In genomic region chr22:31160328-31160978, GRCh38 we compare ENCODE assay signal across 8 cellular contexts. TPM values are rescaled to one million over a fixed set of nuclear protein-coding genes. Genes with fewer than 3 reads are reported as not detected.
DNase-seq lines count a peak whose midpoint lies in the region; ATAC-seq and TF ChIP-seq lines count a peak whose summit lies in the region.

No MANE protein-coding gene starts in this region.

- H2AFZ ChIP-seq in ACC112 (ENCODE audit: low read length, unreplicated experiment) (peak overlapping the region; percentile 81), MM.1S (ENCODE audit: low read length) (peak overlapping the region; percentile 75)

- no peaks in the 10 kb centered on the region for H3K9me3 Mint-ChIP-seq in stimulated activated naive B cell treated with anti-CD40 and anti-IgM and Interleukin-4, amounts not matched to agents 10 μg/mL and 1 μg/mL and 100 μg/mL, for 72 hours

- H3K27ac Mint-ChIP-seq in stimulated activated naive B cell treated with anti-CD40 and anti-IgM and Interleukin-4, amounts not matched to agents 10 μg/mL and 1 μg/mL and 100 μg/mL, for 72 hours: peak overlapping the region; percentile 93

- H3K36me3 ChIP-seq in ACC112 (ENCODE audit: insufficient read depth, low read length) (no peaks in the 10 kb centered on the region), MM.1S (replicated peaks; ENCODE audit: insufficient read depth, low read length) (no peaks in the 10 kb centered on the region), body of pancreas (replicated peaks in 1 of 2; ENCODE audit: insufficient read depth in 1 of 2, low read depth in 2 of 2) (no peaks in the 10 kb centered on the region)

- peak overlapping the region; percentile 65 for H3K9ac ChIP-seq in MM.1S (ENCODE audit: low read length)

- intact Hi-C loops in body of pancreas (cut with DNase I): no loop called here

- H3K4me3 Mint-ChIP-seq in stimulated activated naive B cell treated with anti-CD40 and anti-IgM and Interleukin-4, amounts not matched to agents 10 μg/mL and 1 μg/mL and 100 μg/mL, for 72 hours: peak overlapping the region; percentile 94 to 97

- H3K27ac ChIP-seq in ACC112 (ENCODE audit: low read depth, low read length) (peak overlapping the region; percentile 45; the same call in 1 of the 2 replicates), MM.1S (ENCODE audit: low read length) (peak overlapping the region; percentile 6; the same call in 1 of the 2 replicates), body of pancreas (peak overlapping the region; percentile 72 to 85 (median 78)), layer of hippocampus (ENCODE audit: low read depth, low read length) (peak overlapping the region; percentile 82)

- no peaks in the 10 kb centered on the region for H3K9me2 ChIP-seq in MM.1S (replicated peaks; ENCODE audit: insufficient read depth, low read length)

- H3K4me3 ChIP-seq in ACC112 (ENCODE audit: low read depth, low read length) (peak overlapping the region; percentile 95), MM.1S (ENCODE audit: low read length) (peak overlapping the region; percentile 84), body of pancreas (peak overlapping the region; percentile 50 to 64)

- H4K20me1 ChIP-seq in MM.1S (ENCODE audit: insufficient read depth, low read length): no peaks in the 10 kb centered on the region

- H3K36me3 Mint-ChIP-seq in stimulated activated naive B cell treated with anti-CD40 and anti-IgM and Interleukin-4, amounts not matched to agents 10 μg/mL and 1 μg/mL and 100 μg/mL, for 72 hours: peaks cover 8 to 9% of the 10 kb centered on the region in 2 donors

- peaks cover 31% of the 10 kb centered on the region for H3K79me2 ChIP-seq in ACC112 (ENCODE audit: control insufficient read depth, insufficient read depth, low read length, unreplicated experiment)
- H3K79me2 ChIP-seq in MM.1S (ENCODE audit: low read length): peaks cover 42% of the 10 kb centered on the region

- H3K27me3 Mint-ChIP-seq in stimulated activated naive B cell treated with anti-CD40 and anti-IgM and Interleukin-4, amounts not matched to agents 10 μg/mL and 1 μg/mL and 100 μg/mL, for 72 hours: no peaks in the 10 kb centered on the region

- H3K27me3 ChIP-seq in ACC112 (ENCODE audit: insufficient read depth, low read length) (no peaks in the 10 kb centered on the region), MM.1S (replicated peaks; ENCODE audit: insufficient read depth, low read length) (peaks cover 6% of the 10 kb centered on the region; the same call in 1 of the 2 replicates), body of pancreas (no peaks in the 10 kb centered on the region), layer of hippocampus (ENCODE audit: control insufficient read depth, insufficient read depth, low read length) (no peaks in the 10 kb centered on the region)

- H3F3A ChIP-seq in MM.1S (ENCODE audit: insufficient read depth, low read length): peaks cover 6% of the 10 kb centered on the region; the same call in 1 of the 2 replicates

- WGBS in body of pancreas, 2 donors: 1% methylated on average over 29 to 32 of the region's 32 CpGs

- no peak for TF ChIP-seq CTCF in MM.1S (IDR thresholded peaks at IDR 0.05; ENCODE audit: low read length)
- TF ChIP-seq CTCF in body of pancreas (IDR thresholded peaks at IDR 0.05): no peak
- no peak for TF ChIP-seq CTCF in GM10266 (IDR thresholded peaks at IDR 0.05; ENCODE audit: control insufficient read depth, insufficient read depth, low read depth, missing control alignments)

- peaks cover 19 to 30% of the 10 kb centered on the region in 2 donors for H3K4me1 Mint-ChIP-seq in stimulated activated naive B cell treated with anti-CD40 and anti-IgM and Interleukin-4, amounts not matched to agents 10 μg/mL and 1 μg/mL and 100 μg/mL, for 72 hours

- H3K4me1 ChIP-seq in ACC112 (ENCODE audit: control insufficient read depth, insufficient read depth, low read length, unreplicated experiment): peaks cover 8% of the 10 kb centered on the region
- peaks cover 6% of the 10 kb centered on the region; the same call in 1 of the 2 replicates for H3K4me1 ChIP-seq in MM.1S (ENCODE audit: low read length)
- H3K4me1 ChIP-seq in body of pancreas: peaks cover 30% of the 10 kb centered on the region

- peak overlapping the region; percentile 55; the same call in 1 of the 2 replicates for H3K4me2 ChIP-seq in MM.1S (ENCODE audit: low read depth, low read length)

- DNase-seq in MM.1S (no peak), body of pancreas (peak in 3 of 4 donors; percentile 19 to 36 (median 27)), NCI-H1092 treated with DMSO at 0.1 percent for 48 hours (lab: John Stamatoyannopoulos, UW) (no peak), GM10266 (ENCODE audit: extremely low spot score) (no peak)
- no peak for DNase-seq in stimulated activated naive B cell treated with anti-CD40 and anti-IgM and Interleukin-4, amounts not matched to agents 10 μg/mL and 1 μg/mL and 100 μg/mL, for 72 hours

- ATAC-seq in GM21381 (IDR thresholded peaks at IDR 0.05; ENCODE audit: unreplicated experiment) (peak; percentile 26), body of pancreas (peak; percentile 41)
- peak; percentile 58 to 64 for ATAC-seq in stimulated activated naive B cell treated with anti-CD40 and anti-IgM and Interleukin-4, amounts not matched to agents 10 μg/mL and 1 μg/mL and 100 μg/mL, for 72 hours (replicated peaks)

- H3K9me3 ChIP-seq in MM.1S (replicated peaks; ENCODE audit: insufficient read depth, low read length): no peaks in the 10 kb centered on the region
- H3K9me3 ChIP-seq in body of pancreas: no peaks in the 10 kb centered on the region

- TF ChIP-seq POLR2A in body of pancreas (IDR thresholded peaks at IDR 0.05): no peak

RNA-seq across cellular contexts. Expression of gene RNF185, which starts 0.5 kb away (rescaled TPM):
- 10 to 100 TPM; 11.5 to 20.8 TPM for total RNA-seq in body of pancreas

RNA-seq across cellular contexts. Expression of gene PLA2G3, which starts 20.1 kb away (rescaled TPM):
- not detected for total RNA-seq in body of pancreas

RNA-seq across cellular contexts. Expression of gene INPP5J, which starts 37.7 kb away (rescaled TPM):
- total RNA-seq in body of pancreas: 10 to 100 TPM; 16.1 to 17.8 TPM

RNA-seq across cellular contexts. Expression of gene LIMK2, which starts 51.6 kb away (rescaled TPM):
- total RNA-seq in body of pancreas: 10 to 100 TPM; 27.5 to 79.8 TPM

RNA-seq across cellular contexts. Expression of gene SELENOM, which starts 53.1 kb away (rescaled TPM):
- total RNA-seq in body of pancreas: 100 to 1,000 TPM; 127 to 198 TPM

Comparison
In these comparisons a context has a peak if more than half of its experiments do, and no peak if none do; other contexts are left out.
1. H3K27ac ChIP-seq: peak in every context shown above with its lines; median percentile 82 in layer of hippocampus; 78 in body of pancreas; 45 in ACC112; 6 in MM.1S.
2. DNase-seq: peak in body of pancreas (3 of 4); none in MM.1S (single experiment), stimulated activated naive B cell treated with anti-CD40 and anti-IgM and Interleukin-4, amounts not matched to agents 10 μg/mL and 1 μg/mL and 100 μg/mL, for 72 hours (single experiment), NCI-H1092 treated with DMSO at 0.1 percent for 48 hours (single experiment) and GM10266 (single experiment).
3. Peak in every context shown above with its lines, with median percentiles within 50 percentile points of each other: H3K4me3 ChIP-seq and ATAC-seq.